Comparison of ENCODE assay signal across 1 cellular context in genomic region chr13:51452391-51453307, GRCh38.
TF ChIP-seq lines count a peak whose summit lies in the region.

TSS of gene INTS6 (minus strand) at chr13:51453036. CDS start at chr13:51452525, 511 bp downstream.

TF ChIP-seq in A549, 52 proteins besides CTCF, POLR2A, EP300 and RAD21 (continued from another document):
- TF ChIP-seq REST (IDR thresholded peaks at IDR 0.05) (peak; percentile 38; the same call in 1 of the 2 replicates), CHD2 (IDR thresholded peaks at IDR 0.05; ENCODE audit: low read length, partially characterized antibody) (no peak), KDM1A (IDR thresholded peaks at IDR 0.05; ENCODE audit: low read depth) (no peak), BHLHE40 (IDR thresholded peaks at IDR 0.05; ENCODE audit: low read depth, low read length) (no peak), POLR2AphosphoS2 (conservative IDR thresholded peaks at IDR 0.05; ENCODE audit: low read length) (no peak), HDAC2 (IDR thresholded peaks at IDR 0.05) (no peak), PHF8 (IDR thresholded peaks at IDR 0.05; ENCODE audit: borderline replicate concordance, low read depth) (peak; percentile 89), E2F6 (IDR thresholded peaks at IDR 0.05; ENCODE audit: borderline replicate concordance, low read depth) (no peak), GATA3 (IDR thresholded peaks at IDR 0.05; ENCODE audit: borderline replicate concordance) (no peak; the same call in 1 of the 2 replicates), PBX3 (IDR thresholded peaks at IDR 0.05) (peak; percentile 78; the same call in 1 of the 2 replicates), MAFK (IDR thresholded peaks at IDR 0.05; ENCODE audit: partially characterized antibody) (no peak), TFCP2L1 (CRISPR knock-in tag; IDR thresholded peaks at IDR 0.05) (peak; percentile 77), BCL3 (IDR thresholded peaks at IDR 0.05) (peak; percentile 98), JUN (IDR thresholded peaks at IDR 0.05) (peak; percentile 90 to 98), ZFP36 (IDR thresholded peaks at IDR 0.05; ENCODE audit: borderline replicate concordance, partially characterized antibody) (no peak), FOSB (CRISPR knock-in tag; IDR thresholded peaks at IDR 0.05) (no peak), RNF2 (IDR thresholded peaks at IDR 0.05; ENCODE audit: borderline replicate concordance, low read depth) (no peak), KDM5A (IDR thresholded peaks at IDR 0.05) (no peak), MYC (IDR thresholded peaks at IDR 0.05; ENCODE audit: borderline replicate concordance, low read length) (0 out of 2 replicates have a peak, but pooled peaks have one; percentile 17), CEBPB (IDR thresholded peaks at IDR 0.05) (no peak)
